ENCODE assay signal across 1 cellular context in genomic region chr18:3217930-3218647, GRCh38.
A peak's percentile ranks its signal among the peaks of the same experiment; 100 is the strongest.
TF ChIP-seq lines count a peak whose summit lies in the region.

No MANE protein-coding gene starts in this region.

TF ChIP-seq in liver, 16 proteins besides CTCF, POLR2A, EP300 and RAD21 (continued from another document):
- TF ChIP-seq REST (IDR thresholded peaks at IDR 0.05), result peak; percentile 77
- peak; percentile 62 for TF ChIP-seq SP1 (IDR thresholded peaks at IDR 0.05)
- no peak for TF ChIP-seq ZBTB33 (IDR thresholded peaks at IDR 0.05)
- peak; percentile 49 for TF ChIP-seq FOXA1 (IDR thresholded peaks at IDR 0.05)
- TF ChIP-seq MAX (IDR thresholded peaks at IDR 0.05), result no peak
- no peak for TF ChIP-seq NR2F2 (IDR thresholded peaks at IDR 0.05)
- TF ChIP-seq HNF4G (IDR thresholded peaks at IDR 0.05), result peak; percentile 0
- TF ChIP-seq JUND (IDR thresholded peaks at IDR 0.05), result peak in 1 of 2 donors; percentile 38
- TF ChIP-seq GABPA (IDR thresholded peaks at IDR 0.05 in 1 of 2, conservative IDR thresholded peaks at IDR 0.05 in 1 of 2), result no peak
